In the genomic region with DNA sequence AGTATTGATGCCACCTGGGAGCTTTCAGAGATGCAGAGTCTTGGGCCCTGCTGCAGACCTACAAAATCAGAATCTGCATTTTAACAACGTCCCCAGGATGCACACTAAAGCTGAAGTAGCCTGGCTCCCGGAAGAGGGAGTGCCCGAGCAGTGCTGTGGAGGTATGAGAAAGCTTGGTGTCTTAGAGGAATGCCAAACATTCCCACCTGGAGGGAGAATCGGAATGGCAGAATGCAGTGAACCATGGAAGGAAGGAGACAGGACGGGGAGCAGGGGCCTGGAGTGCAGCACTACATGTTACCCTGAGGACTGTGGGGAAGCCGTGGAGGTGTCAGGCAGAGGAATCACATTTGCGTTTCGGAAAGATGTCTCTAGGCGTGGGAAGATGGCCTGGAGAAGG, we compare ENCODE assay signal across 1 cellular context.
TF ChIP-seq lines count a peak whose summit lies in the region.

No MANE protein-coding gene starts in this region.

TF ChIP-seq in GM23338, 12 proteins besides CTCF, POLR2A, EP300 and RAD21 (continued from another document):
- TF ChIP-seq, protein P1, sequence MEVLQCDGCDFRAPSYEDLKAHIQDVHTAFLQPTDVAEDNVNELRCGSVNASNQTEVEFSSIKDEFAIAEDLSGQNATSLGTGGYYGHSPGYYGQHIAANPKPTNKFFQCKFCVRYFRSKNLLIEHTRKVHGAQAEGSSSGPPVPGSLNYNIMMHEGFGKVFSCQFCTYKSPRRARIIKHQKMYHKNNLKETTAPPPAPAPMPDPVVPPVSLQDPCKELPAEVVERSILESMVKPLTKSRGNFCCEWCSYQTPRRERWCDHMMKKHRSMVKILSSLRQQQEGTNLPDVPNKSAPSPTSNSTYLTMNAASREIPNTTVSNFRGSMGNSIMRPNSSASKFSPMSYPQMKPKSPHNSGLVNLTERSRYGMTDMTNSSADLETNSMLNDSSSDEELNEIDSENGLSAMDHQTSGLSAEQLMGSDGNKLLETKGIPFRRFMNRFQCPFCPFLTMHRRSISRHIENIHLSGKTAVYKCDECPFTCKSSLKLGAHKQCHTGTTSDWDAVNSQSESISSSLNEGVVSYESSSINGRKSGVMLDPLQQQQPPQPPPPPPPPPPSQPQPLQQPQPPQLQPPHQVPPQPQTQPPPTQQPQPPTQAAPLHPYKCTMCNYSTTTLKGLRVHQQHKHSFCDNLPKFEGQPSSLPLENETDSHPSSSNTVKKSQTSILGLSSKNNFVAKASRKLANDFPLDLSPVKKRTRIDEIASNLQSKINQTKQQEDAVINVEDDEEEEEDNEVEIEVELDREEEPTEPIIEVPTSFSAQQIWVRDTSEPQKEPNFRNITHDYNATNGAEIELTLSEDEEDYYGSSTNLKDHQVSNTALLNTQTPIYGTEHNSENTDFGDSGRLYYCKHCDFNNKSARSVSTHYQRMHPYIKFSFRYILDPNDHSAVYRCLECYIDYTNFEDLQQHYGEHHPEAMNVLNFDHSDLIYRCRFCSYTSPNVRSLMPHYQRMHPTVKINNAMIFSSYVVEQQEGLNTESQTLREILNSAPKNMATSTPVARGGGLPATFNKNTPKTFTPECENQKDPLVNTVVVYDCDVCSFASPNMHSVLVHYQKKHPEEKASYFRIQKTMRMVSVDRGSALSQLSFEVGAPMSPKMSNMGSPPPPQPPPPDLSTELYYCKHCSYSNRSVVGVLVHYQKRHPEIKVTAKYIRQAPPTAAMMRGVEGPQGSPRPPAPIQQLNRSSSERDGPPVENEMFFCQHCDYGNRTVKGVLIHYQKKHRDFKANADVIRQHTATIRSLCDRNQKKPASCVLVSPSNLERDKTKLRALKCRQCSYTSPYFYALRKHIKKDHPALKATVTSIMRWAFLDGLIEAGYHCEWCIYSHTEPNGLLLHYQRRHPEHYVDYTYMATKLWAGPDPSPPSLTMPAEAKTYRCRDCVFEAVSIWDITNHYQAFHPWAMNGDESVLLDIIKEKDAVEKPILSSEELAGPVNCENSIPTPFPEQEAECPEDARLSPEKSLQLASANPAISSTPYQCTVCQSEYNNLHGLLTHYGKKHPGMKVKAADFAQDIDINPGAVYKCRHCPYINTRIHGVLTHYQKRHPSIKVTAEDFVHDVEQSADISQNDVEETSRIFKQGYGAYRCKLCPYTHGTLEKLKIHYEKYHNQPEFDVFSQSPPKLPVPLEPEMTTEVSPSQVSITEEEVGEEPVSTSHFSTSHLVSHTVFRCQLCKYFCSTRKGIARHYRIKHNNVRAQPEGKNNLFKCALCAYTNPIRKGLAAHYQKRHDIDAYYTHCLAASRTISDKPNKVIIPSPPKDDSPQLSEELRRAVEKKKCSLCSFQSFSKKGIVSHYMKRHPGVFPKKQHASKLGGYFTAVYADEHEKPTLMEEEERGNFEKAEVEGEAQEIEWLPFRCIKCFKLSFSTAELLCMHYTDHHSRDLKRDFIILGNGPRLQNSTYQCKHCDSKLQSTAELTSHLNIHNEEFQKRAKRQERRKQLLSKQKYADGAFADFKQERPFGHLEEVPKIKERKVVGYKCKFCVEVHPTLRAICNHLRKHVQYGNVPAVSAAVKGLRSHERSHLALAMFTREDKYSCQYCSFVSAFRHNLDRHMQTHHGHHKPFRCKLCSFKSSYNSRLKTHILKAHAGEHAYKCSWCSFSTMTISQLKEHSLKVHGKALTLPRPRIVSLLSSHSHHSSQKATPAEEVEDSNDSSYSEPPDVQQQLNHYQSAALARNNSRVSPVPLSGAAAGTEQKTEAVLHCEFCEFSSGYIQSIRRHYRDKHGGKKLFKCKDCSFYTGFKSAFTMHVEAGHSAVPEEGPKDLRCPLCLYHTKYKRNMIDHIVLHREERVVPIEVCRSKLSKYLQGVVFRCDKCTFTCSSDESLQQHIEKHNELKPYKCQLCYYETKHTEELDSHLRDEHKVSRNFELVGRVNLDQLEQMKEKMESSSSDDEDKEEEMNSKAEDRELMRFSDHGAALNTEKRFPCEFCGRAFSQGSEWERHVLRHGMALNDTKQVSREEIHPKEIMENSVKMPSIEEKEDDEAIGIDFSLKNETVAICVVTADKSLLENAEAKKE (CRISPR knock-in tag; IDR thresholded peaks at IDR 0.05) = no peak
- no peak for TF ChIP-seq EZH2phosphoT487 (IDR thresholded peaks at IDR 0.05; ENCODE audit: unreplicated experiment)
- TF ChIP-seq POLR2AphosphoS5 (IDR thresholded peaks at IDR 0.05; ENCODE audit: low read depth) = no peak
- no peak for TF ChIP-seq STAT1 (IDR thresholded peaks at IDR 0.05; ENCODE audit: unreplicated experiment)
- no peak for TF ChIP-seq NANOG (IDR thresholded peaks at IDR 0.05; ENCODE audit: borderline replicate concordance)
